2 cellular contexts compared by ENCODE assay signal in the genomic region with DNA sequence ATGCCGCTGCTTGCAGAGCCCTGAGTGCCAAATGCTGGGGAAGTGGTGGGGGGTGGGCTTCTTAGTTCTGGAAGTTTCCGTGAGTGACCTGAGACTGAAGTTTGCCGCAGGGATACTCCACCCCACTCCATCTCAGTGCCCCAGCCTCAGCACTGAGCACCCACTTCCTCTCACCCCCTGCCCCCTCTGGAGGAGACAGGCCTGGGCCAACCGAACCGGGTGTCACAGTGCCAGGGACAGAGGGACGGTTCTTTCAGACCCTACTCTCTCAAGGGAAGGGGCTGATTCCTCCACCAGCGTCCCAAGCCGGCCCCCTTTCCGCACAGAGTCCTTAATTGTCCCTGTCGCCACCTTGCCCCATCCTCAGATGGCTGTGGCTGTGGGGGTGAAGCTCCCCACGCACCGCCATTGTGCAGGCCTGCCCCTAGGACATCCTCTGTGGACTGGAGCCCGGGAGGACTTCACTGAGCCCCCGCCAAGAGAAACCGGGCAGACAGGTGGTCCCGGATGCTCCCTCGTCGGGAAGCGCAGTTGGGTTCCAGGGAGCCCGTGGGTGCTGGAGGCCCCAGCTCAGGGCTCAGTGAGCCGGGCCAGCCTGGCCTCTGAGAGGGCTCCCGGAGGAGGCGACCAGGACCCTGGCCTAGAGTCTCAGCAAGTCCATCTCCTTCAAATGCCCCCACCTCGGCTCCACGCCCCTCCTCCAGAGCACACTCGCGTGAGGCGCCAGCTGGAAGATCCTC.
TF ChIP-seq lines count a peak whose summit lies in the region.

No MANE protein-coding gene starts in this region.

TF ChIP-seq in HCT116, 20 proteins besides CTCF, POLR2A, EP300 and RAD21:
- TF ChIP-seq EZH2 (IDR thresholded peaks at IDR 0.05) = no peak
- TF ChIP-seq, protein P1, sequence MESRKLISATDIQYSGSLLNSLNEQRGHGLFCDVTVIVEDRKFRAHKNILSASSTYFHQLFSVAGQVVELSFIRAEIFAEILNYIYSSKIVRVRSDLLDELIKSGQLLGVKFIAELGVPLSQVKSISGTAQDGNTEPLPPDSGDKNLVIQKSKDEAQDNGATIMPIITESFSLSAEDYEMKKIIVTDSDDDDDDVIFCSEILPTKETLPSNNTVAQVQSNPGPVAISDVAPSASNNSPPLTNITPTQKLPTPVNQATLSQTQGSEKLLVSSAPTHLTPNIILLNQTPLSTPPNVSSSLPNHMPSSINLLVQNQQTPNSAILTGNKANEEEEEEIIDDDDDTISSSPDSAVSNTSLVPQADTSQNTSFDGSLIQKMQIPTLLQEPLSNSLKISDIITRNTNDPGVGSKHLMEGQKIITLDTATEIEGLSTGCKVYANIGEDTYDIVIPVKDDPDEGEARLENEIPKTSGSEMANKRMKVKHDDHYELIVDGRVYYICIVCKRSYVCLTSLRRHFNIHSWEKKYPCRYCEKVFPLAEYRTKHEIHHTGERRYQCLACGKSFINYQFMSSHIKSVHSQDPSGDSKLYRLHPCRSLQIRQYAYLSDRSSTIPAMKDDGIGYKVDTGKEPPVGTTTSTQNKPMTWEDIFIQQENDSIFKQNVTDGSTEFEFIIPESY (IDR thresholded peaks at IDR 0.05; ENCODE audit: extremely low read depth, insufficient replicate concordance, low read length) = no peak
- TF ChIP-seq ZFX (IDR thresholded peaks at IDR 0.05) = no peak
- TF ChIP-seq JUND (IDR thresholded peaks at IDR 0.05) = no peak
- TF ChIP-seq EZH2phosphoT487 (IDR thresholded peaks at IDR 0.05; ENCODE audit: borderline replicate concordance) = no peak
- no peak for TF ChIP-seq CBX3 (IDR thresholded peaks at IDR 0.05; ENCODE audit: low read depth)
- TF ChIP-seq YY1 (IDR thresholded peaks at IDR 0.05; ENCODE audit: extremely low read depth, insufficient replicate concordance, low read depth, low read length) = no peak
TF ChIP-seq in HCT116: peak in this region for 0.

TF ChIP-seq in GM12878, 131 proteins besides CTCF, POLR2A, EP300 and RAD21:
- TF ChIP-seq, protein P2, sequence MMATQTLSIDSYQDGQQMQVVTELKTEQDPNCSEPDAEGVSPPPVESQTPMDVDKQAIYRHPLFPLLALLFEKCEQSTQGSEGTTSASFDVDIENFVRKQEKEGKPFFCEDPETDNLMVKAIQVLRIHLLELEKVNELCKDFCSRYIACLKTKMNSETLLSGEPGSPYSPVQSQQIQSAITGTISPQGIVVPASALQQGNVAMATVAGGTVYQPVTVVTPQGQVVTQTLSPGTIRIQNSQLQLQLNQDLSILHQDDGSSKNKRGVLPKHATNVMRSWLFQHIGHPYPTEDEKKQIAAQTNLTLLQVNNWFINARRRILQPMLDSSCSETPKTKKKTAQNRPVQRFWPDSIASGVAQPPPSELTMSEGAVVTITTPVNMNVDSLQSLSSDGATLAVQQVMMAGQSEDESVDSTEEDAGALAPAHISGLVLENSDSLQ (IDR thresholded peaks at IDR 0.05) = no peak
